In the genomic region with DNA sequence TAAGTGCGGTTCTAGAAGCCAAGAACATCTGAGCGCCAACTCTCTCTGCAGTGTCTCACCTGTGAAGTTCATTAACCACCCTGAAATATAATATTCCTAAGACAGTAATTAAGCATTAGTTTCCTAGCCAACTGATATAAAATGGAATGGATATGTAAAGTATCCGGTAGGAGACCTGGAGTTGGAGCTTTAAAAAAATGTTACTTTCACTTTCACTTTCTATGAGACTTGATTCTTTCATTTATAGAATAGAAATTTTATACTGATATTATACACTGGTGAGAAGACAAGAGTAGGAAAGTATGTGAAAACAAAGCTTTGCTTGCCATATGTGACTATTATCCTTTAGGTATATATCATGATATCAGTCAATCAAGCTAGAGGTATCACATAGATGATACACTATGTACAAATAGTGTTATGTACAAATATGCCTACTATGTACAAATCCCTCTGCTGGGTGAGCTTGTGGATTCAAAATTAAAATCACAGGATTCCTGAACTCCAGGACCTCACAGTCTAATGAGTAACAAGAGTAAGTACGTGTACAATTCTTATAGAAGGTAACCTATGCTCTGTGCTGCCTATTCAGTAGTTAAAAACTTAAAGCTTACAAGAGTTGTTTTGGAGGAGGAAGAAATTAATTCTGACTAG, we compare ENCODE assay signal across 21 cellular contexts.
DNase-seq lines count a peak whose midpoint lies in the region; ATAC-seq and TF ChIP-seq lines count a peak whose summit lies in the region.
"Had no signal": no experiment of that assay in that cellular context is flagged by ENCODE, and none has a peak within 500 bp of the region (broad histone marks: within the 10 kb centered on the region; RNA-seq: fewer than 3 reads in every experiment).

No MANE protein-coding gene starts in this region.

- H2BK5ac ChIP-seq in mesenchymal stem cell (ENCODE audit: low read depth, low read length, poor library complexity, severe bottlenecking) (no peak overlapping the region), neuronal stem cell (ENCODE audit: low read length) (no peak overlapping the region)

- DNase-seq in NCI-H2029 treated with DMSO at 0.1 percent for 48 hours (lab: John Stamatoyannopoulos, UW) (peak; percentile 27), NCI-H2029 (lab: John Stamatoyannopoulos, UW) (no peak), astrocyte of the spinal cord (ENCODE audit: low read depth, low spot score) (peak; percentile 37), mesenchymal stem cell (peak; percentile 18), COLO668 (lab: John Stamatoyannopoulos, UW; ENCODE audit: unreplicated experiment) (no peak), neuronal stem cell (ENCODE audit: low spot score) (no peak)
- DNase-seq: activated CD4-positive, alpha-beta T cell treated with anti-CD3 and anti-CD28 coated beads, Interleukin-2, amount 50 U/mL, for 1 hour; adrenal gland; COR-L47; erythroblast; IMR-90; NCI-H1417; NCI-H510A treated with DMSO at 0.1 percent for 48 hours; Peyer's patch; stimulated activated naive B cell treated with anti-CD40 and anti-IgM and Interleukin-4, amounts not matched to agents 10 μg/mL and 1 μg/mL and 100 μg/mL, for 72 hours; T-helper 2 cell had no signal

- no peak overlapping the region for H2AK5ac ChIP-seq in mesenchymal stem cell (ENCODE audit: low read length, severe bottlenecking)
- no peak overlapping the region for H2AK5ac ChIP-seq in neuronal stem cell (ENCODE audit: low read depth, low read length)

- H3K14ac ChIP-seq in mesenchymal stem cell (ENCODE audit: low read length in 2 of 2) (no peak overlapping the region), neuronal stem cell (ENCODE audit: low read length) (no peak overlapping the region)

- H3K27ac ChIP-seq in mesenchymal stem cell (ENCODE audit: low read length, poor library complexity, severe bottlenecking), result no peak overlapping the region
- no peak overlapping the region for H3K27ac ChIP-seq in neuronal stem cell (replicated peaks; ENCODE audit: low read length)
- H3K27ac ChIP-seq: 22Rv1, adrenal gland, neural progenitor cell, Peyer's patch had no signal

- no peak overlapping the region for H2BK120ac ChIP-seq in mesenchymal stem cell (ENCODE audit: low read depth, low read length)
- H2BK120ac ChIP-seq in neuronal stem cell (ENCODE audit: low read depth, low read length), result no peak overlapping the region

- no peak overlapping the region for H4K8ac ChIP-seq in mesenchymal stem cell (ENCODE audit: low read length)
- H4K8ac ChIP-seq in neuronal stem cell (ENCODE audit: low read depth, low read length), result no peak overlapping the region

- no peaks in the 10 kb centered on the region for H3K79me1 ChIP-seq in mesenchymal stem cell (replicated peaks; ENCODE audit: low read length, poor library complexity, severe bottlenecking)
- H3K79me1 ChIP-seq in neuronal stem cell (ENCODE audit: low read depth, low read length), result no peaks in the 10 kb centered on the region

- H3K4me3 ChIP-seq in Loucy (ENCODE audit: low read length, poor library complexity, severe bottlenecking), result peak overlapping the region; percentile 41
- no peak overlapping the region for H3K4me3 ChIP-seq in astrocyte of the spinal cord (ENCODE audit: low read depth, low read length)
- H3K4me3 ChIP-seq in mesenchymal stem cell (ENCODE audit: insufficient read depth in 1 of 2, low read depth in 1 of 2, low read length in 2 of 2), result peak overlapping the region in 1 of 2 experiments; percentile 43
- H3K4me3 ChIP-seq in neuronal stem cell (ENCODE audit: low read length in 2 of 2), result no peak overlapping the region
- H3K4me3 ChIP-seq: lung, neural progenitor cell, Peyer's patch had no signal

- H2BK12ac ChIP-seq in mesenchymal stem cell (ENCODE audit: low read length in 2 of 2) (no peak overlapping the region), neuronal stem cell (ENCODE audit: low read length) (no peak overlapping the region)

- H3K36me3 ChIP-seq in Loucy (ENCODE audit: insufficient read depth, low read length), result no peaks in the 10 kb centered on the region
- no peaks in the 10 kb centered on the region for H3K36me3 ChIP-seq in mesenchymal stem cell (ENCODE audit: control insufficient read depth in 1 of 2, insufficient read depth in 2 of 2, low read depth in 1 of 2, low read length in 2 of 2)
- no peaks in the 10 kb centered on the region for H3K36me3 ChIP-seq in neuronal stem cell (replicated peaks in 1 of 2; ENCODE audit: control insufficient read depth in 2 of 2, insufficient read depth in 2 of 2, low read length in 2 of 2)
- H3K36me3 ChIP-seq: adrenal gland, neural progenitor cell, Peyer's patch had no signal

- no peak for ATAC-seq in HG03135 (IDR thresholded peaks at IDR 0.05; ENCODE audit: unreplicated experiment)
- ATAC-seq: stimulated activated naive B cell treated with anti-CD40 and anti-IgM and Interleukin-4, amounts not matched to agents 10 μg/mL and 1 μg/mL and 100 μg/mL, for 72 hours had no signal

- H3K9ac ChIP-seq in Loucy (ENCODE audit: low read depth, low read length, poor library complexity, severe bottlenecking) (no peak overlapping the region), mesenchymal stem cell (ENCODE audit: low read length) (no peak overlapping the region), neuronal stem cell (ENCODE audit: low read depth, low read length, poor library complexity) (no peak overlapping the region)

- no peaks in the 10 kb centered on the region for H4K20me1 ChIP-seq in Loucy (ENCODE audit: insufficient read depth, low read length, poor library complexity, severe bottlenecking)

- no peaks in the 10 kb centered on the region for H3K27me3 ChIP-seq in Loucy (ENCODE audit: insufficient read depth, low read length, poor library complexity, severe bottlenecking)
- no peaks in the 10 kb centered on the region for H3K27me3 ChIP-seq in mesenchymal stem cell (ENCODE audit: control insufficient read depth in 1 of 2, insufficient read depth in 1 of 2, low read length in 2 of 2)
- H3K27me3 ChIP-seq in neuronal stem cell (ENCODE audit: control insufficient read depth in 3 of 3, insufficient read depth in 3 of 3, low read depth in 1 of 3, low read length in 3 of 3), result no peaks in the 10 kb centered on the region
- H3K27me3 ChIP-seq: adrenal gland, neural progenitor cell, Peyer's patch had no signal

- H3K4ac ChIP-seq in mesenchymal stem cell (ENCODE audit: low read depth in 1 of 2, low read length in 2 of 2) (no peak overlapping the region), neuronal stem cell (ENCODE audit: low read length) (no peak overlapping the region)

- H2AFZ ChIP-seq in Loucy (ENCODE audit: low read length) (peak overlapping the region; percentile 80), mesenchymal stem cell (ENCODE audit: low read depth, low read length) (no peak overlapping the region), neuronal stem cell (ENCODE audit: low read length) (no peak overlapping the region)

- no peaks in the 10 kb centered on the region for H3F3A ChIP-seq in Loucy (ENCODE audit: low read depth)

- no peaks in the 10 kb centered on the region for H3K79me2 ChIP-seq in Loucy (ENCODE audit: insufficient read depth, low read length)

- no peak overlapping the region for H3K23ac ChIP-seq in mesenchymal stem cell (ENCODE audit: low read length in 2 of 2)
- no peak overlapping the region for H3K23ac ChIP-seq in neuronal stem cell (ENCODE audit: low read depth, low read length, poor library complexity)

- in situ Hi-C loops in astrocyte of the spinal cord (cut with HindIII; ENCODE audit: low sequenced_read_pairs), result no loop called here

- H3K9me2 ChIP-seq in Loucy (replicated peaks; ENCODE audit: low read depth, low read length), result no peaks in the 10 kb centered on the region

- no peak for TF ChIP-seq CTCF in Loucy (conservative IDR thresholded peaks at IDR 0.05; ENCODE audit: low read length)
- TF ChIP-seq CTCF in astrocyte of the spinal cord (IDR thresholded peaks at IDR 0.05; ENCODE audit: low read depth, low read length), result no peak

- H3K18ac ChIP-seq in mesenchymal stem cell (ENCODE audit: low read depth in 1 of 2, low read length in 2 of 2) (no peak overlapping the region), neuronal stem cell (ENCODE audit: low read length) (no peak overlapping the region)

- H4K91ac ChIP-seq in mesenchymal stem cell (ENCODE audit: low read length) (no peak overlapping the region), neuronal stem cell (ENCODE audit: low read depth, low read length, poor library complexity) (no peak overlapping the region)

- no CpG with 5 or more reads among the region's 4 CpGs for WGBS in mesenchymal stem cell
- WGBS in neuronal stem cell (ENCODE audit: extremely low coverage in 2 of 2, insufficient read length in 2 of 2, insufficient replicate concordance in 1 of 2), 2 donors, result no CpG with 5 or more reads among the region's 4 CpGs

- H3K4me2 ChIP-seq in Loucy (ENCODE audit: low read depth, low read length, poor library complexity, severe bottlenecking) (peak overlapping the region; percentile 58), mesenchymal stem cell (ENCODE audit: low read length, poor library complexity, severe bottlenecking) (no peak overlapping the region), neuronal stem cell (ENCODE audit: insufficient read depth, low read length, poor library complexity, severe bottlenecking) (no peak overlapping the region)

- H2BK15ac ChIP-seq in mesenchymal stem cell (ENCODE audit: low read depth, poor library complexity, severe bottlenecking) (no peak overlapping the region), neuronal stem cell (ENCODE audit: low read length) (no peak overlapping the region)

- no peaks in the 10 kb centered on the region for H3K9me3 ChIP-seq in Loucy (ENCODE audit: insufficient read depth, low read depth, low read length)
- no peaks in the 10 kb centered on the region for H3K9me3 ChIP-seq in mesenchymal stem cell (ENCODE audit: control insufficient read depth, low read length)
- peaks cover 3 to 8% of the 10 kb centered on the region in 2 donors for H3K9me3 ChIP-seq in neuronal stem cell (replicated peaks in 1 of 2; ENCODE audit: control insufficient read depth in 2 of 2, insufficient read depth in 1 of 2, low read depth in 1 of 2, low read length in 2 of 2)
- H3K9me3 ChIP-seq: adrenal gland, Peyer's patch had no signal

- H3K4me1 ChIP-seq in Loucy (ENCODE audit: insufficient read depth, low read length, poor library complexity, severe bottlenecking), result no peaks in the 10 kb centered on the region
- no peaks in the 10 kb centered on the region for H3K4me1 ChIP-seq in mesenchymal stem cell (ENCODE audit: control insufficient read depth, insufficient read depth, low read depth, low read length)
- H3K4me1 ChIP-seq in neuronal stem cell (ENCODE audit: control insufficient read depth in 2 of 2, insufficient read depth in 1 of 2, low read depth in 1 of 2, low read length in 2 of 2), result no peaks in the 10 kb centered on the region
- H3K4me1 ChIP-seq: neural progenitor cell, Peyer's patch had no signal

Comparison
In these comparisons a context has a peak if more than half of its experiments do, and no peak if none do; other contexts are left out.
1. DNase-seq: peak in NCI-H2029 treated with DMSO at 0.1 percent for 48 hours (single experiment), astrocyte of the spinal cord (single experiment) and mesenchymal stem cell (single experiment); none in NCI-H2029 (single experiment), COLO668 (single experiment) and neuronal stem cell (single experiment).